In genomic region chr16:10658943-10659342, GRCh38 we compare ENCODE assay signal across 2 cellular contexts.
TF ChIP-seq lines count a peak whose summit lies in the region.

No MANE protein-coding gene starts in this region.

TF ChIP-seq in HepG2, 621 proteins besides CTCF, POLR2A, EP300 and RAD21:
- TF ChIP-seq CEBPG (CRISPR knock-in tag; IDR thresholded peaks at IDR 0.05) (peak; percentile 64), ZNF766 (CRISPR knock-in tag; IDR thresholded peaks at IDR 0.05; ENCODE audit: borderline replicate concordance) (no peak), CEBPB (IDR thresholded peaks at IDR 0.05; ENCODE audit: borderline replicate concordance, low read depth, low read length) (peak; percentile 91)
- TF ChIP-seq, protein P1, sequence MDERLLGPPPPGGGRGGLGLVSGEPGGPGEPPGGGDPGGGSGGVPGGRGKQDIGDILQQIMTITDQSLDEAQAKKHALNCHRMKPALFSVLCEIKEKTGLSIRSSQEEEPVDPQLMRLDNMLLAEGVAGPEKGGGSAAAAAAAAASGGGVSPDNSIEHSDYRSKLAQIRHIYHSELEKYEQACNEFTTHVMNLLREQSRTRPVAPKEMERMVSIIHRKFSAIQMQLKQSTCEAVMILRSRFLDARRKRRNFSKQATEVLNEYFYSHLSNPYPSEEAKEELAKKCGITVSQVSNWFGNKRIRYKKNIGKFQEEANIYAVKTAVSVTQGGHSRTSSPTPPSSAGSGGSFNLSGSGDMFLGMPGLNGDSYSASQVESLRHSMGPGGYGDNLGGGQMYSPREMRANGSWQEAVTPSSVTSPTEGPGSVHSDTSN (CRISPR knock-in tag; IDR thresholded peaks at IDR 0.05): no peak
TF ChIP-seq in HepG2: peak in this region for 2.

TF ChIP-seq in K562, 482 proteins besides CTCF, POLR2A, EP300 and RAD21:
- TF ChIP-seq, protein P2, sequence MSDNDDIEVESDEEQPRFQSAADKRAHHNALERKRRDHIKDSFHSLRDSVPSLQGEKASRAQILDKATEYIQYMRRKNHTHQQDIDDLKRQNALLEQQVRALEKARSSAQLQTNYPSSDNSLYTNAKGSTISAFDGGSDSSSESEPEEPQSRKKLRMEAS (CRISPR knock-in tag; IDR thresholded peaks at IDR 0.05): no peak
- TF ChIP-seq SRSF7 (optimal IDR thresholded peaks at IDR 0.05; ENCODE audit: low read depth, low read length): no peak
- TF ChIP-seq ZNF589 (CRISPR knock-in tag; IDR thresholded peaks at IDR 0.05; ENCODE audit: low read depth): no peak
- peak; percentile 55; the same call in 1 of the 2 replicates for TF ChIP-seq CEBPB (tag; IDR thresholded peaks at IDR 0.05)
